19 cellular contexts compared by ENCODE assay signal in genomic region chr6:138559153-138559552, GRCh38.
"Had no signal": no experiment of that assay in that cellular context is flagged by ENCODE, and none has a peak within 500 bp of the region (broad histone marks: within the 10 kb centered on the region; RNA-seq: fewer than 3 reads in every experiment).

No MANE protein-coding gene starts in this region.

- ATAC-seq: esophagus mucosa, gastrocnemius medialis, heart left ventricle had no signal

- H3K27ac ChIP-seq: ascending aorta, breast epithelium, gastrocnemius medialis, heart left ventricle, right atrium auricular region, skin epidermis, tibial nerve, vagina had no signal

- H3K4me3 ChIP-seq: ascending aorta, breast epithelium, gastrocnemius medialis, heart left ventricle, lung, right atrium auricular region, skin epidermis, tibial nerve, vagina had no signal

- H3K4me1 ChIP-seq: ascending aorta, breast epithelium had no signal

- H3K27me3 ChIP-seq: ascending aorta, breast epithelium, gastrocnemius medialis, heart left ventricle, right atrium auricular region, tibial nerve, vagina had no signal

- H3K9me3 ChIP-seq: ascending aorta, breast epithelium, gastrocnemius medialis, heart left ventricle, right atrium auricular region, tibial nerve, vagina had no signal

- H3K36me3 ChIP-seq: ascending aorta, breast epithelium, gastrocnemius medialis, heart left ventricle, right atrium auricular region, tibial nerve, vagina had no signal

- DNase-seq: activated CD4-positive, alpha-beta T cell treated with anti-CD3 and anti-CD28 coated beads, Interleukin-2, amount 50 U/mL, for 1 hour; activated CD4-positive, CD25-positive, alpha-beta regulatory T cell treated with anti-CD3 and anti-CD28 coated beads, Interleukin-2, amount 50 U/mL, for 72 hours; activated CD8-positive, alpha-beta memory T cell treated with anti-CD3 and anti-CD28 coated beads, Interleukin-2, amount 50 U/mL, for 48 hours; activated effector memory CD4-positive, alpha-beta T cell treated with Interleukin-2 at 50 U/mL for 16 hours; activated T-cell treated with anti-CD3 and anti-CD28 coated beads, Interleukin-2, amount 50 U/mL, for 48 hours; cerebellar nuclear complex; effector CD4-positive, alpha-beta T cell; gastrocnemius medialis; heart left ventricle; immature natural killer cell; kidney glomerular epithelial cell had no signal
